Comparison of ENCODE assay signal across 23 cellular contexts in genomic region chr6:97917369-97917768, GRCh38.
DNase-seq lines count a peak whose midpoint lies in the region; ATAC-seq and TF ChIP-seq lines count a peak whose summit lies in the region.
"Had no signal": no experiment of that assay in that cellular context is flagged by ENCODE, and none has a peak within 500 bp of the region (broad histone marks: within the 10 kb centered on the region; RNA-seq: fewer than 3 reads in every experiment).

No MANE protein-coding gene starts in this region.

- H4K20me1 ChIP-seq in neural progenitor cell (ENCODE audit: low read depth), result no peaks in the 10 kb centered on the region

- H3K4me2 ChIP-seq in neural progenitor cell, result peak overlapping the region; percentile 34

- H2AFZ ChIP-seq in neural progenitor cell (replicated peaks), result peak overlapping the region; percentile 87

- peaks cover 29% of the 10 kb centered on the region for H3K4me1 ChIP-seq in neural progenitor cell
- H3K4me1 ChIP-seq: SJSA1 had no signal

- H3K4me1 Mint-ChIP-seq in WTC11 (peaks cover 62% of the 10 kb centered on the region), glutamatergic neuron (ENCODE audit: low read depth, unreplicated experiment) (peaks cover 17% of the 10 kb centered on the region), neural progenitor cell (peaks cover 28% of the 10 kb centered on the region)
- no peaks in the 10 kb centered on the region for H3K4me1 Mint-ChIP-seq in T-helper 2 cell treated with Interferon-gamma antibody and Interleukin-4, amounts not matched to agents 5 μg/mL and 100 μg/mL, for 36 hours (ENCODE audit: low read depth)
- no peaks in the 10 kb centered on the region for H3K4me1 Mint-ChIP-seq in activated naive CD4-positive, alpha-beta T cell treated with anti-CD3 and anti-CD28 coated beads for 36 hours (ENCODE audit: low read depth)
- H3K4me1 Mint-ChIP-seq: CD4-positive, alpha-beta memory T cell had no signal

- POLR2A ChIA-PET in WTC11 (lab: Charles Lee), result interaction anchor here (1.3 kb wide), 1 partner anchor 34 kb away, joined by 3 read pairs; no protein-coding TSS in a partner anchor

- no peaks in the 10 kb centered on the region for H3K79me2 ChIP-seq in neural progenitor cell (ENCODE audit: low read depth)

- no peak overlapping the region for H3K4me3 ChIP-seq in neural progenitor cell
- H3K4me3 ChIP-seq: GM12878, K562, SJSA1 had no signal

- peak; percentile 90 for ATAC-seq in WTC11
- ATAC-seq in HG02678 (IDR thresholded peaks at IDR 0.05; ENCODE audit: unreplicated experiment), result no peak
- ATAC-seq: GM12878, K562 had no signal

- H3K4me3 Mint-ChIP-seq in WTC11 (no peak overlapping the region), glutamatergic neuron (ENCODE audit: unreplicated experiment) (no peak overlapping the region), neural progenitor cell (no peak overlapping the region)
- H3K4me3 Mint-ChIP-seq in T-helper 2 cell treated with Interferon-gamma antibody and Interleukin-4, amounts not matched to agents 5 μg/mL and 100 μg/mL, for 36 hours, result no peak overlapping the region
- H3K4me3 Mint-ChIP-seq in activated naive CD4-positive, alpha-beta T cell treated with anti-CD3 and anti-CD28 coated beads for 36 hours, result no peak overlapping the region
- H3K4me3 Mint-ChIP-seq: CD4-positive, alpha-beta memory T cell had no signal

- intact Hi-C loops in activated naive CD4-positive, alpha-beta T cell treated with anti-CD3 and anti-CD28 coated beads for 36 hours (cut with micrococcal nuclease), result no loop called here

- no peaks in the 10 kb centered on the region for H3K36me3 ChIP-seq in neural progenitor cell
- H3K36me3 ChIP-seq: SJSA1 had no signal

- H3K36me3 Mint-ChIP-seq in WTC11 (no peaks in the 10 kb centered on the region), glutamatergic neuron (ENCODE audit: unreplicated experiment) (no peaks in the 10 kb centered on the region), neural progenitor cell (no peaks in the 10 kb centered on the region)
- H3K36me3 Mint-ChIP-seq in T-helper 2 cell treated with Interferon-gamma antibody and Interleukin-4, amounts not matched to agents 5 μg/mL and 100 μg/mL, for 36 hours (ENCODE audit: low read depth), result no peaks in the 10 kb centered on the region
- no peaks in the 10 kb centered on the region for H3K36me3 Mint-ChIP-seq in activated naive CD4-positive, alpha-beta T cell treated with anti-CD3 and anti-CD28 coated beads for 36 hours (ENCODE audit: low read depth)
- H3K36me3 Mint-ChIP-seq: CD4-positive, alpha-beta memory T cell had no signal

- CTCF ChIA-PET in WTC11 (lab: Charles Lee), result no interaction called here
- CTCF ChIA-PET in activated naive CD4-positive, alpha-beta T cell treated with anti-CD3 and anti-CD28 coated beads for 36 hours (lab: Charles Lee), result no interaction called here

- H3K27me3 Mint-ChIP-seq in WTC11 (ENCODE audit: low read depth), result no peaks in the 10 kb centered on the region
- no peaks in the 10 kb centered on the region for H3K27me3 Mint-ChIP-seq in glutamatergic neuron (ENCODE audit: unreplicated experiment)
- no peaks in the 10 kb centered on the region for H3K27me3 Mint-ChIP-seq in neural progenitor cell (ENCODE audit: insufficient read depth, low read depth)
- H3K27me3 Mint-ChIP-seq in T-helper 2 cell treated with Interferon-gamma antibody and Interleukin-4, amounts not matched to agents 5 μg/mL and 100 μg/mL, for 36 hours (ENCODE audit: low read depth), result no peaks in the 10 kb centered on the region
- H3K27me3 Mint-ChIP-seq in activated naive CD4-positive, alpha-beta T cell treated with anti-CD3 and anti-CD28 coated beads for 36 hours (ENCODE audit: low read depth), result no peaks in the 10 kb centered on the region
- H3K27me3 Mint-ChIP-seq: CD4-positive, alpha-beta memory T cell had no signal

- H3K9ac ChIP-seq in neural progenitor cell, result no peak overlapping the region

- no peaks in the 10 kb centered on the region for H3K27me3 ChIP-seq in neural progenitor cell
- H3K27me3 ChIP-seq: SJSA1 had no signal

- H3K9me3 Mint-ChIP-seq in WTC11 (no peaks in the 10 kb centered on the region), glutamatergic neuron (ENCODE audit: unreplicated experiment) (no peaks in the 10 kb centered on the region), neural progenitor cell (no peaks in the 10 kb centered on the region)
- H3K9me3 Mint-ChIP-seq in T-helper 2 cell treated with Interferon-gamma antibody and Interleukin-4, amounts not matched to agents 5 μg/mL and 100 μg/mL, for 36 hours, result no peaks in the 10 kb centered on the region
- no peaks in the 10 kb centered on the region for H3K9me3 Mint-ChIP-seq in activated naive CD4-positive, alpha-beta T cell treated with anti-CD3 and anti-CD28 coated beads for 36 hours

- no peaks in the 10 kb centered on the region for H3K9me3 ChIP-seq in neural progenitor cell (ENCODE audit: low read depth)
- H3K9me3 ChIP-seq: SJSA1 had no signal

- peak; percentile 17 for DNase-seq in WTC11 (ENCODE audit: low spot score)
- peak; percentile 54 for DNase-seq in glutamatergic neuron
- DNase-seq in neural progenitor cell (ENCODE audit: low spot score), result peak; percentile 74
- no peak for DNase-seq in T-helper 2 cell treated with Interferon-gamma antibody and Interleukin-4, amounts not matched to agents 5 μg/mL and 100 μg/mL, for 36 hours (ENCODE audit: low spot score)
- no peak for DNase-seq in medulla oblongata (ENCODE audit: extremely low spot score)
- DNase-seq in activated naive CD4-positive, alpha-beta T cell treated with anti-CD3 and anti-CD28 coated beads for 36 hours, result no peak
- DNase-seq: C1 segment of cervical spinal cord; CD4-positive, alpha-beta memory T cell; COR-L47; GDM1; Kasumi-1; NCI-H1092 treated with DMSO at 0.1 percent for 48 hours; NCI-H1436; NCI-H187 treated with DMSO at 0.1 percent for 48 hours; NCI-H2171 treated with DMSO at 0.1 percent for 48 hours; NCI-H345; NCI-H510A treated with DMSO at 0.1 percent for 48 hours; Right ventricle myocardium superior; RPMI8226 had no signal

- no peak for TF ChIP-seq CTCF in WTC11 (IDR thresholded peaks at IDR 0.05)
- TF ChIP-seq CTCF in glutamatergic neuron (IDR thresholded peaks at IDR 0.05; ENCODE audit: partially characterized antibody, unreplicated experiment), result no peak
- TF ChIP-seq CTCF in neural progenitor cell (IDR thresholded peaks at IDR 0.05), result no peak

- H3K27ac Mint-ChIP-seq in WTC11 (peak overlapping the region; percentile 76; the same call in 1 of the 2 replicates), glutamatergic neuron (ENCODE audit: unreplicated experiment) (peak overlapping the region; percentile 84), neural progenitor cell (no peak overlapping the region)
- no peak overlapping the region for H3K27ac Mint-ChIP-seq in T-helper 2 cell treated with Interferon-gamma antibody and Interleukin-4, amounts not matched to agents 5 μg/mL and 100 μg/mL, for 36 hours
- H3K27ac Mint-ChIP-seq in activated naive CD4-positive, alpha-beta T cell treated with anti-CD3 and anti-CD28 coated beads for 36 hours, result no peak overlapping the region
- H3K27ac Mint-ChIP-seq: CD4-positive, alpha-beta memory T cell had no signal

- peak overlapping the region; percentile 60 for H3K27ac ChIP-seq in neural progenitor cell
- H3K27ac ChIP-seq: SJSA1 had no signal

- H3F3A ChIP-seq in neural progenitor cell (ENCODE audit: low read depth), result peaks cover 12% of the 10 kb centered on the region

TF ChIP-seq in WTC11, 78 proteins besides CTCF, POLR2A, EP300 and RAD21:
- TF ChIP-seq ATF1 (CRISPR knock-in tag; IDR thresholded peaks at IDR 0.05) (no peak), GABPB1 (CRISPR knock-in tag; IDR thresholded peaks at IDR 0.05) (no peak), ZNF671 (CRISPR knock-in tag; IDR thresholded peaks at IDR 0.05) (no peak), GRHL2 (CRISPR knock-in tag; IDR thresholded peaks at IDR 0.05; ENCODE audit: insufficient replicate concordance, severe bottlenecking) (no peak)

Comparison
In these comparisons a context has a peak if more than half of its experiments do, and no peak if none do; other contexts are left out.
1. DNase-seq: peak in WTC11 (single experiment), glutamatergic neuron (single experiment) and neural progenitor cell (single experiment); none in T-helper 2 cell treated with Interferon-gamma antibody and Interleukin-4, amounts not matched to agents 5 μg/mL and 100 μg/mL, for 36 hours (single experiment), medulla oblongata (single experiment) and activated naive CD4-positive, alpha-beta T cell treated with anti-CD3 and anti-CD28 coated beads for 36 hours (single experiment).
2. H3K27ac Mint-ChIP-seq: peak in WTC11 (single experiment) and glutamatergic neuron (single experiment); none in neural progenitor cell (single experiment), T-helper 2 cell treated with Interferon-gamma antibody and Interleukin-4, amounts not matched to agents 5 μg/mL and 100 μg/mL, for 36 hours (single experiment) and activated naive CD4-positive, alpha-beta T cell treated with anti-CD3 and anti-CD28 coated beads for 36 hours (single experiment).